Comparison of ENCODE assay signal across 2 cellular contexts in genomic region chr10:72687035-72687434, GRCh38.
TF ChIP-seq lines count a peak whose summit lies in the region.

No MANE protein-coding gene starts in this region.

TF ChIP-seq in IMR-90, 13 proteins besides CTCF, POLR2A, EP300 and RAD21:
- no peak for TF ChIP-seq FOS (IDR thresholded peaks at IDR 0.05; ENCODE audit: low read depth, low read length)
- TF ChIP-seq MAZ (IDR thresholded peaks at IDR 0.05; ENCODE audit: borderline replicate concordance, low read depth, low read length) = no peak

TF ChIP-seq in H1, 55 proteins besides CTCF, POLR2A, EP300 and RAD21:
- no peak for TF ChIP-seq SP4 (IDR thresholded peaks at IDR 0.05; ENCODE audit: low read length)
- TF ChIP-seq CREB1 (IDR thresholded peaks at IDR 0.05) = no peak
- TF ChIP-seq JUND (IDR thresholded peaks at IDR 0.05; ENCODE audit: low read length) = no peak
- TF ChIP-seq TEAD4 (IDR thresholded peaks at IDR 0.05; ENCODE audit: low read depth, low read length) = no peak
- TF ChIP-seq TCF12 (IDR thresholded peaks at IDR 0.05; ENCODE audit: low read depth, low read length) = no peak
- no peak for TF ChIP-seq SIN3A (conservative IDR thresholded peaks at IDR 0.05 in 1 of 2, IDR thresholded peaks at IDR 0.05 in 1 of 2; ENCODE audit: low read depth in 1 of 2, low read length in 2 of 2)
- no peak for TF ChIP-seq PHF8 (conservative IDR thresholded peaks at IDR 0.05; ENCODE audit: low read depth, low read length)
- no peak for TF ChIP-seq CEBPB (IDR thresholded peaks at IDR 0.05; ENCODE audit: low read depth, low read length)
- no peak for TF ChIP-seq ATF2 (IDR thresholded peaks at IDR 0.05; ENCODE audit: low read length)
- no peak for TF ChIP-seq E2F6 (IDR thresholded peaks at IDR 0.05)
- no peak for TF ChIP-seq RBBP5 (IDR thresholded peaks at IDR 0.05; ENCODE audit: borderline replicate concordance, low read depth, low read length)
- no peak for TF ChIP-seq SP2 (IDR thresholded peaks at IDR 0.05; ENCODE audit: low read length)
